In genomic region chr1:57832616-57833015, GRCh38 we compare ENCODE assay signal across 17 cellular contexts.
DNase-seq lines count a peak whose midpoint lies in the region; ATAC-seq and TF ChIP-seq lines count a peak whose summit lies in the region.
"Had no signal": no experiment of that assay in that cellular context is flagged by ENCODE, and none has a peak within 500 bp of the region (broad histone marks: within the 10 kb centered on the region; RNA-seq: fewer than 3 reads in every experiment).

No MANE protein-coding gene starts in this region.

- POLR2A ChIA-PET in WTC11 (lab: Charles Lee), result interaction anchor here (0.8 kb wide), 1 partner anchor 259 kb away, joined by 3 read pairs; no protein-coding TSS in a partner anchor

- H3K4me3 ChIP-seq in iPS-20b (ENCODE audit: low read length) (peak overlapping the region; percentile 36; the same call in 1 of the 2 replicates), neural progenitor cell (no peak overlapping the region), MG63 (no peak overlapping the region)
- H3K4me3 ChIP-seq: BLaER1, Peyer's patch had no signal

- H3K27me3 ChIP-seq in iPS-20b (ENCODE audit: insufficient read depth, low read length) (no peaks in the 10 kb centered on the region), neural progenitor cell (no peaks in the 10 kb centered on the region), MG63 (no peaks in the 10 kb centered on the region)
- H3K27me3 ChIP-seq: BLaER1, Peyer's patch had no signal

- H3K27ac ChIP-seq in iPS-20b (ENCODE audit: low read length), result no peak overlapping the region
- no peak overlapping the region for H3K27ac ChIP-seq in neural progenitor cell
- H3K27ac ChIP-seq: BLaER1, Peyer's patch had no signal

- H3K4me1 ChIP-seq in iPS-20b (ENCODE audit: insufficient read depth, low read length) (peaks cover 17% of the 10 kb centered on the region), neural progenitor cell (peaks cover 7% of the 10 kb centered on the region)
- H3K4me1 ChIP-seq: BLaER1, Peyer's patch had no signal

- peak overlapping the region; percentile 64; the same call in 1 of the 2 replicates for H3K27ac Mint-ChIP-seq in WTC11
- peak overlapping the region; percentile 84 for H3K27ac Mint-ChIP-seq in neural progenitor cell
- H3K27ac Mint-ChIP-seq: CD8-positive, alpha-beta T cell; IgD-negative memory B cell had no signal

- no peaks in the 10 kb centered on the region for H3K27me3 Mint-ChIP-seq in WTC11 (ENCODE audit: low read depth)
- H3K27me3 Mint-ChIP-seq in neural progenitor cell (ENCODE audit: insufficient read depth, low read depth), result no peaks in the 10 kb centered on the region

- CTCF ChIA-PET in WTC11 (lab: Charles Lee), result interaction anchor here (0.7 kb wide), 1 partner anchor 76 kb away, joined by 3 read pairs; no protein-coding TSS in a partner anchor

- H3K36me3 Mint-ChIP-seq in WTC11 (no peaks in the 10 kb centered on the region), neural progenitor cell (peaks cover 2% of the 10 kb centered on the region)
- H3K36me3 Mint-ChIP-seq: CD8-positive, alpha-beta T cell; IgD-negative memory B cell had no signal

- no peaks in the 10 kb centered on the region for H3K9me3 ChIP-seq in iPS-20b (ENCODE audit: insufficient read depth, low read depth, low read length)
- H3K9me3 ChIP-seq in neural progenitor cell (ENCODE audit: low read depth), result no peaks in the 10 kb centered on the region
- no peaks in the 10 kb centered on the region for H3K9me3 ChIP-seq in MG63
- H3K9me3 ChIP-seq: BLaER1, Peyer's patch had no signal

- TF ChIP-seq CTCF in WTC11 (IDR thresholded peaks at IDR 0.05), result no peak
- TF ChIP-seq CTCF in neural progenitor cell (IDR thresholded peaks at IDR 0.05), result no peak

- DNase-seq in NCI-H748 (lab: John Stamatoyannopoulos, UW; ENCODE audit: unreplicated experiment) (peak; percentile 54), NCI-H748 treated with DMSO at 0.1 percent for 48 hours (lab: John Stamatoyannopoulos, UW) (no peak), WTC11 (ENCODE audit: low spot score) (no peak), neural progenitor cell (ENCODE audit: low spot score) (peak; percentile 38), activated gamma-delta T cell treated with Interleukin-2 at 50 U/mL for 16 hours (no peak), cerebellar cortex (ENCODE audit: low spot score) (no peak), MG63 (no peak)
- DNase-seq: CD8-positive, alpha-beta T cell; Kasumi-1; NCI-H1105; NCI-H1694; NCI-H2171 treated with DMSO at 0.1 percent for 48 hours; Peyer's patch; SHP77 had no signal

- peak overlapping the region; percentile 22 for H3K4me2 ChIP-seq in neural progenitor cell
- H3K4me2 ChIP-seq: BLaER1 had no signal

- H3K9ac ChIP-seq in iPS-20b (ENCODE audit: low read depth, low read length) (no peak overlapping the region), neural progenitor cell (no peak overlapping the region)
- H3K9ac ChIP-seq: BLaER1 had no signal

- no peak overlapping the region for H2AFZ ChIP-seq in neural progenitor cell (replicated peaks)

- H3K79me2 ChIP-seq in neural progenitor cell (ENCODE audit: low read depth), result no peaks in the 10 kb centered on the region

- H3F3A ChIP-seq in neural progenitor cell (ENCODE audit: low read depth), result no peaks in the 10 kb centered on the region

- H3K4me3 Mint-ChIP-seq in WTC11 (no peak overlapping the region), neural progenitor cell (peak overlapping the region; percentile 27)
- H3K4me3 Mint-ChIP-seq: CD8-positive, alpha-beta T cell; IgD-negative memory B cell had no signal

- ATAC-seq in WTC11, result peak; percentile 74
- ATAC-seq: CD8-positive, alpha-beta T cell had no signal

- H3K36me3 ChIP-seq in iPS-20b (ENCODE audit: insufficient read depth, low read depth, low read length) (no peaks in the 10 kb centered on the region), neural progenitor cell (no peaks in the 10 kb centered on the region), MG63 (no peaks in the 10 kb centered on the region)
- H3K36me3 ChIP-seq: BLaER1, Peyer's patch had no signal

- peaks cover 17% of the 10 kb centered on the region for H3K4me1 Mint-ChIP-seq in WTC11
- H3K4me1 Mint-ChIP-seq in neural progenitor cell, result peaks cover 18% of the 10 kb centered on the region
- H3K4me1 Mint-ChIP-seq: IgD-negative memory B cell had no signal

- 0 out of 2 replicates have a peak, but pooled peaks cover 3% of the 10 kb centered on the region for H3K9me3 Mint-ChIP-seq in WTC11
- no peaks in the 10 kb centered on the region for H3K9me3 Mint-ChIP-seq in neural progenitor cell
- H3K9me3 Mint-ChIP-seq: CD8-positive, alpha-beta T cell had no signal

- H4K20me1 ChIP-seq in neural progenitor cell (ENCODE audit: low read depth), result no peaks in the 10 kb centered on the region
- H4K20me1 ChIP-seq: BLaER1 had no signal

TF ChIP-seq in WTC11, 78 proteins besides CTCF, POLR2A, EP300 and RAD21:
- TF ChIP-seq HMGXB4 (CRISPR knock-in tag; IDR thresholded peaks at IDR 0.05) (no peak), CREM (CRISPR knock-in tag; IDR thresholded peaks at IDR 0.05) (no peak), NR1H2 (CRISPR knock-in tag; IDR thresholded peaks at IDR 0.05) (no peak)

Comparison
In these comparisons a context has a peak if more than half of its experiments do, and no peak if none do; other contexts are left out.
1. DNase-seq: peak in NCI-H748 (single experiment) and neural progenitor cell (single experiment); none in NCI-H748 treated with DMSO at 0.1 percent for 48 hours (single experiment), WTC11 (single experiment), activated gamma-delta T cell treated with Interleukin-2 at 50 U/mL for 16 hours (single experiment), cerebellar cortex (single experiment) and MG63 (single experiment).